ENCODE assay signal across 12 cellular contexts in genomic region chr11:2446590-2447252, GRCh38. TPM values are rescaled to one million over a fixed set of nuclear protein-coding genes. Genes with fewer than 3 reads are reported as not detected.
DNase-seq lines count a peak whose midpoint lies in the region; ATAC-seq and TF ChIP-seq lines count a peak whose summit lies in the region.
"Had no signal": no experiment of that assay in that cellular context is flagged by ENCODE, and none has a peak within 500 bp of the region (broad histone marks: within the 10 kb centered on the region; RNA-seq: fewer than 3 reads in every experiment).

No MANE protein-coding gene starts in this region.

- H3K9me3 ChIP-seq in CD4-positive, alpha-beta T cell (ENCODE audit: control insufficient read depth, low read length): no peaks in the 10 kb centered on the region

- intact Hi-C loops in CD4-positive, alpha-beta T cell (cut with DNase I, micrococcal nuclease): loop anchor here (2.0 to 10.0 kb wide), 4 partner anchors 20 to 608 kb away; partner anchors contain the start of gene CARS1 (in 1 of the 2)

- POLR2A ChIA-PET in CD4-positive, alpha-beta T cell (lab: Charles Lee): interaction anchor here (1.0 to 5.3 kb wide), 4 partner anchors 13 to 145 kb away, joined by 3 to 36 read pairs (median 4); partner anchors contain the start of genes C11orf21 and TSPAN32

- peak in 3 of 10 experiments; percentile 15 to 35 (median 22) for DNase-seq in CD4-positive, alpha-beta T cell
- peak; percentile 37 for DNase-seq in NB4 (ENCODE audit: low read depth)
- DNase-seq in activated naive CD8-positive, alpha-beta T cell treated with anti-CD3 and anti-CD28 coated beads for 36 hours: no peak
- peak; percentile 48 for DNase-seq in natural killer cell treated with Interleukin-12 subunit alpha and Interleukin-12 subunit beta and Interleukin-15 and Interleukin-18, amount 100 ng/mL, for 72 hours (ENCODE audit: low spot score)
- DNase-seq in DMS79 treated with DMSO at 0.1 percent for 48 hours (lab: John Stamatoyannopoulos, UW): no peak
- no peak for DNase-seq in stimulated activated CD8-positive, alpha-beta memory T cell treated with anti-CD3 and anti-CD28 coated beads, Interleukin-4, amount 100 ng/mL, for 48 hours
- DNase-seq: DMS53, HFFc6, NCI-H524 treated with DMSO at 0.1 percent for 48 hours had no signal

- peaks cover 49% of the 10 kb centered on the region for H3K4me1 Mint-ChIP-seq in CD4-positive, alpha-beta T cell (ENCODE audit: low read depth)
- H3K4me1 Mint-ChIP-seq in activated naive CD8-positive, alpha-beta T cell treated with anti-CD3 and anti-CD28 coated beads for 36 hours: peaks cover 25% of the 10 kb centered on the region
- H3K4me1 Mint-ChIP-seq in natural killer cell treated with Interleukin-12 subunit alpha and Interleukin-12 subunit beta and Interleukin-15 and Interleukin-18, amount 100 ng/mL, for 72 hours (ENCODE audit: low read depth in 2 of 2): peaks cover 0 to 5% of the 10 kb centered on the region in 2 donors

- no peaks in the 10 kb centered on the region for H3K27me3 Mint-ChIP-seq in CD4-positive, alpha-beta T cell
- no peaks in the 10 kb centered on the region for H3K27me3 Mint-ChIP-seq in activated naive CD8-positive, alpha-beta T cell treated with anti-CD3 and anti-CD28 coated beads for 36 hours
- peaks cover 7 to 20% of the 10 kb centered on the region in 2 donors for H3K27me3 Mint-ChIP-seq in natural killer cell treated with Interleukin-12 subunit alpha and Interleukin-12 subunit beta and Interleukin-15 and Interleukin-18, amount 100 ng/mL, for 72 hours

- peaks cover 3% of the 10 kb centered on the region for H3K36me3 Mint-ChIP-seq in CD4-positive, alpha-beta T cell (ENCODE audit: low read depth)
- H3K36me3 Mint-ChIP-seq in activated naive CD8-positive, alpha-beta T cell treated with anti-CD3 and anti-CD28 coated beads for 36 hours: no peaks in the 10 kb centered on the region
- no peaks in the 10 kb centered on the region for H3K36me3 Mint-ChIP-seq in natural killer cell treated with Interleukin-12 subunit alpha and Interleukin-12 subunit beta and Interleukin-15 and Interleukin-18, amount 100 ng/mL, for 72 hours

- H3K9me3 Mint-ChIP-seq in CD4-positive, alpha-beta T cell: no peaks in the 10 kb centered on the region
- H3K9me3 Mint-ChIP-seq in activated naive CD8-positive, alpha-beta T cell treated with anti-CD3 and anti-CD28 coated beads for 36 hours: no peaks in the 10 kb centered on the region
- no peaks in the 10 kb centered on the region for H3K9me3 Mint-ChIP-seq in natural killer cell treated with Interleukin-12 subunit alpha and Interleukin-12 subunit beta and Interleukin-15 and Interleukin-18, amount 100 ng/mL, for 72 hours

- TF ChIP-seq CTCF in CD4-positive, alpha-beta T cell (IDR thresholded peaks at IDR 0.05): no peak
- TF ChIP-seq CTCF in NB4 (IDR thresholded peaks at IDR 0.05; ENCODE audit: low read depth, low read length): no peak

- peak overlapping the region; percentile 96 for H3K4me3 Mint-ChIP-seq in CD4-positive, alpha-beta T cell
- H3K4me3 Mint-ChIP-seq in activated naive CD8-positive, alpha-beta T cell treated with anti-CD3 and anti-CD28 coated beads for 36 hours: peak overlapping the region; percentile 87
- peak overlapping the region; percentile 20 for H3K4me3 Mint-ChIP-seq in natural killer cell treated with Interleukin-12 subunit alpha and Interleukin-12 subunit beta and Interleukin-15 and Interleukin-18, amount 100 ng/mL, for 72 hours
- H3K4me3 Mint-ChIP-seq: HFFc6 had no signal

- TF ChIP-seq POLR2A in NB4 (IDR thresholded peaks at IDR 0.05; ENCODE audit: extremely low read depth, insufficient read length): no peak

- peak overlapping the region; percentile 38 for H3K27ac ChIP-seq in CD4-positive, alpha-beta T cell (ENCODE audit: low read depth, low read length)

- peak overlapping the region; percentile 86 for H3K27ac Mint-ChIP-seq in CD4-positive, alpha-beta T cell
- H3K27ac Mint-ChIP-seq in activated naive CD8-positive, alpha-beta T cell treated with anti-CD3 and anti-CD28 coated beads for 36 hours: peak overlapping the region; percentile 17
- H3K27ac Mint-ChIP-seq in natural killer cell treated with Interleukin-12 subunit alpha and Interleukin-12 subunit beta and Interleukin-15 and Interleukin-18, amount 100 ng/mL, for 72 hours: no peak overlapping the region
- H3K27ac Mint-ChIP-seq: HFFc6 had no signal

- no peak overlapping the region for H3K4me3 ChIP-seq in NB4 (ENCODE audit: low read depth, low read length)

- no peak for ATAC-seq in CD4-positive, alpha-beta T cell (ENCODE audit: poor library complexity)
- no peak for ATAC-seq in natural killer cell treated with Interleukin-12 subunit alpha and Interleukin-12 subunit beta and Interleukin-15 and Interleukin-18, amount 100 ng/mL, for 72 hours
- no peak for ATAC-seq in GM18520 (IDR thresholded peaks at IDR 0.05; ENCODE audit: unreplicated experiment)
- ATAC-seq in GM21526 (IDR thresholded peaks at IDR 0.05; ENCODE audit: low FRiP score, unreplicated experiment): no peak

- CTCF ChIA-PET in CD4-positive, alpha-beta T cell (lab: Charles Lee): interaction anchor here (1.5 kb wide), 1 partner anchor 26 kb away, joined by 3 read pairs; no protein-coding TSS in a partner anchor

- no peaks in the 10 kb centered on the region for H3K27me3 ChIP-seq in CD4-positive, alpha-beta T cell (ENCODE audit: control insufficient read depth, insufficient read depth, low read length)

RNA-seq across cellular contexts. Expression of gene KCNQ1, which starts 1.9 kb away (rescaled TPM):
- 10 to 100 TPM; 31.3 to 33.1 TPM for total RNA-seq in CD4-positive, alpha-beta T cell
- 1 to 10 TPM; 6.7 to 9.6 TPM for total RNA-seq in activated naive CD8-positive, alpha-beta T cell treated with anti-CD3 and anti-CD28 coated beads for 36 hours
- 1 to 10 TPM in 1 of 2 donors, under 1 TPM in 1; 0.19 to 1.4 TPM for total RNA-seq in natural killer cell treated with Interleukin-12 subunit alpha and Interleukin-12 subunit beta and Interleukin-15 and Interleukin-18, amount 100 ng/mL, for 72 hours
- total RNA-seq: HFFc6 had no signal

RNA-seq across cellular contexts. Expression of gene TRPM5, which starts 2.4 kb away (rescaled TPM):
- total RNA-seq in CD4-positive, alpha-beta T cell: 1 to 10 TPM in 1 of 2 experiments, under 1 TPM in 1; 0.91 to 1.3 TPM
- not detected for total RNA-seq in activated naive CD8-positive, alpha-beta T cell treated with anti-CD3 and anti-CD28 coated beads for 36 hours
- total RNA-seq in natural killer cell treated with Interleukin-12 subunit alpha and Interleukin-12 subunit beta and Interleukin-15 and Interleukin-18, amount 100 ng/mL, for 72 hours: not detected
- total RNA-seq: HFFc6, pulmonary artery endothelial cell had no signal

RNA-seq across cellular contexts. Expression of gene TSSC4, which starts 46.2 kb away (rescaled TPM):
- 10 to 100 TPM; 47.5 to 50.0 TPM for total RNA-seq in CD4-positive, alpha-beta T cell
- total RNA-seq in activated naive CD8-positive, alpha-beta T cell treated with anti-CD3 and anti-CD28 coated beads for 36 hours: 10 to 100 TPM; 46.9 to 54.2 TPM
- 10 to 100 TPM; 66.0 to 98.2 TPM for total RNA-seq in natural killer cell treated with Interleukin-12 subunit alpha and Interleukin-12 subunit beta and Interleukin-15 and Interleukin-18, amount 100 ng/mL, for 72 hours

Comparison
In these comparisons a context has a peak if more than half of its experiments do, and no peak if none do; other contexts are left out.
1. DNase-seq: peak in NB4 (single experiment) and natural killer cell treated with Interleukin-12 subunit alpha and Interleukin-12 subunit beta and Interleukin-15 and Interleukin-18, amount 100 ng/mL, for 72 hours (single experiment); none in activated naive CD8-positive, alpha-beta T cell treated with anti-CD3 and anti-CD28 coated beads for 36 hours (single experiment), DMS79 treated with DMSO at 0.1 percent for 48 hours (single experiment) and stimulated activated CD8-positive, alpha-beta memory T cell treated with anti-CD3 and anti-CD28 coated beads, Interleukin-4, amount 100 ng/mL, for 48 hours (single experiment).
2. H3K27ac Mint-ChIP-seq: peak in CD4-positive, alpha-beta T cell (single experiment) and activated naive CD8-positive, alpha-beta T cell treated with anti-CD3 and anti-CD28 coated beads for 36 hours (single experiment); none in natural killer cell treated with Interleukin-12 subunit alpha and Interleukin-12 subunit beta and Interleukin-15 and Interleukin-18, amount 100 ng/mL, for 72 hours (0 of 2).
3. H3K4me3 Mint-ChIP-seq: peak in every context shown above with its lines; median percentile 96 in CD4-positive, alpha-beta T cell; 87 in activated naive CD8-positive, alpha-beta T cell treated with anti-CD3 and anti-CD28 coated beads for 36 hours; 20 in natural killer cell treated with Interleukin-12 subunit alpha and Interleukin-12 subunit beta and Interleukin-15 and Interleukin-18, amount 100 ng/mL, for 72 hours.